Comparison of ENCODE assay signal across 7 cellular contexts in genomic region chr2:202378661-202379338, GRCh38. TPM values are rescaled to one million over a fixed set of nuclear protein-coding genes. Genes with fewer than 3 reads are reported as not detected.
DNase-seq lines count a peak whose midpoint lies in the region; ATAC-seq and TF ChIP-seq lines count a peak whose summit lies in the region.

No MANE protein-coding gene starts in this region.

- H3K9me3 Mint-ChIP-seq in activated B cell treated with CpG ODN at 0.5 μM for 24 hours: no peaks in the 10 kb centered on the region
- H3K9me3 Mint-ChIP-seq in stimulated activated memory B cell treated with anti-CD40 and anti-IgM and Interleukin-4, amounts not matched to agents 10 μg/mL and 1 μg/mL and 100 μg/mL, for 72 hours: no peaks in the 10 kb centered on the region

- H3K27me3 Mint-ChIP-seq in activated B cell treated with CpG ODN at 0.5 μM for 24 hours: no peaks in the 10 kb centered on the region
- H3K27me3 Mint-ChIP-seq in stimulated activated memory B cell treated with anti-CD40 and anti-IgM and Interleukin-4, amounts not matched to agents 10 μg/mL and 1 μg/mL and 100 μg/mL, for 72 hours: no peaks in the 10 kb centered on the region

- H3K4me3 Mint-ChIP-seq in activated B cell treated with CpG ODN at 0.5 μM for 24 hours: peak overlapping the region; percentile 65
- peak overlapping the region; percentile 74 for H3K4me3 Mint-ChIP-seq in stimulated activated memory B cell treated with anti-CD40 and anti-IgM and Interleukin-4, amounts not matched to agents 10 μg/mL and 1 μg/mL and 100 μg/mL, for 72 hours

- peak in 1 of 2 experiments; percentile 41 for DNase-seq in HAP-1 (ENCODE audit: low spot score in 2 of 2)
- no peak for DNase-seq in activated B cell treated with CpG ODN at 0.5 μM for 24 hours
- DNase-seq in COR-L47 (lab: John Stamatoyannopoulos, UW): no peak

- no peak for ATAC-seq in activated B cell treated with CpG ODN at 0.5 μM for 24 hours (ENCODE audit: low read depth)
- no peak for ATAC-seq in stimulated activated memory B cell treated with anti-CD40 and anti-IgM and Interleukin-4, amounts not matched to agents 10 μg/mL and 1 μg/mL and 100 μg/mL, for 72 hours
- no peak for ATAC-seq in HG03095 (IDR thresholded peaks at IDR 0.05; ENCODE audit: unreplicated experiment)
- ATAC-seq in GM19035 (IDR thresholded peaks at IDR 0.05; ENCODE audit: unreplicated experiment): no peak

- H3K4me3 ChIP-seq in HAP-1 (peak overlapping the region; percentile 95), iPS-11a (ENCODE audit: low read depth, low read length) (peak overlapping the region; percentile 89)

- no peaks in the 10 kb centered on the region; the same call in none of the 2 replicates for H3K4me1 ChIP-seq in HAP-1

- no peaks in the 10 kb centered on the region for H3K9me3 ChIP-seq in HAP-1

- intact Hi-C loops in activated B cell treated with CpG ODN at 0.5 μM for 24 hours (cut with micrococcal nuclease): loop anchor here (5.0 to 10.0 kb wide), 4 partner anchors 346 to 926 kb away; partner anchors contain the start of genes CARF, FZD7, STRADB and TRAK2

- in situ Hi-C loops in HAP-1 (cut with MboI; ENCODE audit: low sequenced_read_pairs): no loop called here

- no peaks in the 10 kb centered on the region for H3K36me3 ChIP-seq in HAP-1 (replicated peaks)

- no peaks in the 10 kb centered on the region for H3K27me3 ChIP-seq in HAP-1 (ENCODE audit: low read depth)

- peaks cover 28% of the 10 kb centered on the region for H3K4me1 Mint-ChIP-seq in activated B cell treated with CpG ODN at 0.5 μM for 24 hours
- peaks cover 33% of the 10 kb centered on the region for H3K4me1 Mint-ChIP-seq in stimulated activated memory B cell treated with anti-CD40 and anti-IgM and Interleukin-4, amounts not matched to agents 10 μg/mL and 1 μg/mL and 100 μg/mL, for 72 hours

- CTCF ChIA-PET in activated B cell treated with CpG ODN at 0.5 μM for 24 hours (lab: Charles Lee): no interaction called here

- peaks cover 15% of the 10 kb centered on the region for H3K36me3 Mint-ChIP-seq in activated B cell treated with CpG ODN at 0.5 μM for 24 hours (ENCODE audit: low read depth)
- peaks cover 7% of the 10 kb centered on the region for H3K36me3 Mint-ChIP-seq in stimulated activated memory B cell treated with anti-CD40 and anti-IgM and Interleukin-4, amounts not matched to agents 10 μg/mL and 1 μg/mL and 100 μg/mL, for 72 hours

- POLR2A ChIA-PET in activated B cell treated with CpG ODN at 0.5 μM for 24 hours (lab: Charles Lee): interaction anchor here (0.6 kb wide), 2 partner anchors 157 to 740 kb away, joined by 3 to 4 read pairs; no protein-coding TSS in a partner anchor

- no peak for TF ChIP-seq CTCF in activated B cell treated with CpG ODN at 0.5 μM for 24 hours (IDR thresholded peaks at IDR 0.05)

- H3K27ac Mint-ChIP-seq in activated B cell treated with CpG ODN at 0.5 μM for 24 hours: peak overlapping the region; percentile 25
- H3K27ac Mint-ChIP-seq in stimulated activated memory B cell treated with anti-CD40 and anti-IgM and Interleukin-4, amounts not matched to agents 10 μg/mL and 1 μg/mL and 100 μg/mL, for 72 hours: peak overlapping the region; percentile 71

RNA-seq across cellular contexts. Expression of gene BMPR2, which starts 2.7 kb away (rescaled TPM):
- total RNA-seq in activated B cell treated with CpG ODN at 0.5 μM for 24 hours: 16.5 and 16.8 TPM in 2 replicates
